In the genomic region with DNA sequence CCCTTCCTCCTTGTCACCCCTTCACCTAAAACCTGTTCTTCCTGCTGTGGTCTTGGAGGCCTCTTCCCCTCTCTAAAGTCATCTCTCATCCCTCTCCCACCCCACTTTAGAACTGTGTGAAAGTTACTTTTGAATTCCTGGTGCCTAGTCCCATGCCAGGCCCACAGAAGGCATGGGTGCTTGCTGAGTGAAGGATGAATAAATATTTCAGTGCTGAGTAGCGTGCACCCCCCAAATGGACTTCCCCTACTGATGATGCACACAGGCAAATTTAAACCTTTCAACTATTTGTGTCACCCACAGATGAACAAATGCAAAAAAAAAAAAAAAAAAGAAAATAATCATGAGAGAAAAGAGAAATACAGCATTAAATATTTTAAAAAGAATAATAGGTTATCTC, we compare ENCODE assay signal across 1 cellular context.
TF ChIP-seq lines count a peak whose summit lies in the region.

No MANE protein-coding gene starts in this region.

TF ChIP-seq in WTC11, 78 proteins besides CTCF, POLR2A, EP300 and RAD21 (continued from another document):
- TF ChIP-seq ARID4B (CRISPR knock-in tag; IDR thresholded peaks at IDR 0.05; ENCODE audit: borderline replicate concordance) (no peak), CREM (CRISPR knock-in tag; IDR thresholded peaks at IDR 0.05) (no peak), TP53 (CRISPR knock-in tag; IDR thresholded peaks at IDR 0.05) (no peak), SMAD4 (CRISPR knock-in tag; IDR thresholded peaks at IDR 0.05) (no peak), NR2C2 (CRISPR knock-in tag; IDR thresholded peaks at IDR 0.05) (no peak), FOXP4 (CRISPR knock-in tag; IDR thresholded peaks at IDR 0.05) (no peak)
- TF ChIP-seq, protein P1, sequence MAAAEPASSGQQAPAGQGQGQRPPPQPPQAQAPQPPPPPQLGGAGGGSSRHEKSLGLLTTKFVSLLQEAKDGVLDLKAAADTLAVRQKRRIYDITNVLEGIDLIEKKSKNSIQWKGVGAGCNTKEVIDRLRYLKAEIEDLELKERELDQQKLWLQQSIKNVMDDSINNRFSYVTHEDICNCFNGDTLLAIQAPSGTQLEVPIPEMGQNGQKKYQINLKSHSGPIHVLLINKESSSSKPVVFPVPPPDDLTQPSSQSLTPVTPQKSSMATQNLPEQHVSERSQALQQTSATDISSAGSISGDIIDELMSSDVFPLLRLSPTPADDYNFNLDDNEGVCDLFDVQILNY (CRISPR knock-in tag; IDR thresholded peaks at IDR 0.05): no peak
- TF ChIP-seq, protein P2, sequence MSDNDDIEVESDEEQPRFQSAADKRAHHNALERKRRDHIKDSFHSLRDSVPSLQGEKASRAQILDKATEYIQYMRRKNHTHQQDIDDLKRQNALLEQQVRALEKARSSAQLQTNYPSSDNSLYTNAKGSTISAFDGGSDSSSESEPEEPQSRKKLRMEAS (CRISPR knock-in tag; IDR thresholded peaks at IDR 0.05): no peak
